Comparison of ENCODE assay signal across 15 cellular contexts in the genomic region with DNA sequence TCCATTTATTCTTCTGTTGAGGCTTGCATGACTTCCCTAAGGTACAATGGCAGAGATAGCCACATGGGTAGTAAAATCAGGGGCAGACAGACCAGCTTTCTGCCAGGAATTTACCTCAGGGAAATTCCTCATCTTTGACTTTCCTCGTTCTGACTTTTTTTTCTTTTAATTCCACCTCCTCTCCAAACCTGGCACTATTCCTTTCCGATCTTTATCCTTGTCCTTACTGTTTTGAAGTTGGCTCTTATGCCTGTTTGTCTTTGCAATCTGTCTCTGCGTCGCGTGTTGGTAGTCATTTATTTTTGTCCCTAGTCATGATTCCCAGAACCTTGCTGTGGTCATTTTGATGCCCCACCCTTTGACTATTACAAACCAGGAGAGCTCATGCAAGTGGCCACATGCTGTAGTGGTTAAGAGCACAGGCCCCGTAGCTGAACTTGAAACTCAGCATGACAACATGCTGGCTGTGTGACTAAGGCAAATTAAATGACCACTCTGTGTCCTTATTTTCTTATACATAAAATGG. TPM values are rescaled to one million over a fixed set of nuclear protein-coding genes. Genes with fewer than 3 reads are reported as not detected.
DNase-seq lines count a peak whose midpoint lies in the region; ATAC-seq and TF ChIP-seq lines count a peak whose summit lies in the region.
"Had no signal": no experiment of that assay in that cellular context is flagged by ENCODE, and none has a peak within 500 bp of the region (broad histone marks: within the 10 kb centered on the region; RNA-seq: fewer than 3 reads in every experiment).

No MANE protein-coding gene starts in this region.

- no peaks in the 10 kb centered on the region for H3K9me3 ChIP-seq in heart right ventricle
- H3K9me3 ChIP-seq: MG63, thoracic aorta had no signal

- peak overlapping the region; percentile 0 for H3K27ac Mint-ChIP-seq in type B pancreatic cell

- no peak for ATAC-seq in heart right ventricle
- ATAC-seq in HG02840 (IDR thresholded peaks at IDR 0.05; ENCODE audit: low FRiP score, unreplicated experiment), result no peak

- TF ChIP-seq CTCF in VCaP (conservative IDR thresholded peaks at IDR 0.05) (no peak), foreskin fibroblast (IDR thresholded peaks at IDR 0.05; ENCODE audit: low read depth, low read length) (no peak), type B pancreatic cell (conservative IDR thresholded peaks at IDR 0.05) (no peak), heart right ventricle (IDR thresholded peaks at IDR 0.05) (no peak)

- no peaks in the 10 kb centered on the region for H3K27me3 ChIP-seq in heart right ventricle
- H3K27me3 ChIP-seq: MG63 had no signal

- DNase-seq in NCI-H748 (lab: John Stamatoyannopoulos, UW; ENCODE audit: unreplicated experiment), result peak; percentile 23
- no peak for DNase-seq in NCI-H748 treated with DMSO at 0.1 percent for 48 hours (lab: John Stamatoyannopoulos, UW)
- peak; percentile 59 to 75 for DNase-seq in foreskin fibroblast
- no peak for DNase-seq in type B pancreatic cell (ENCODE audit: extremely low spot score, unreplicated experiment)
- DNase-seq in heart right ventricle, result no peak
- no peak for DNase-seq in NCI-H345 treated with DMSO at 0.1 percent for 48 hours (lab: John Stamatoyannopoulos, UW; ENCODE audit: unreplicated experiment)
- DNase-seq: activated CD4-positive, alpha-beta T cell treated with anti-CD3 and anti-CD28 coated beads, Interleukin-2, amount 50 U/mL, for 48 hours; activated naive CD8-positive, alpha-beta T cell treated with anti-CD3 and anti-CD28 coated beads, Interleukin-2, amount 10 ng/mL, durations not matched to agents 7 days and 5 days; GDM1; GOT3; MG63 had no signal

- H3K4me1 Mint-ChIP-seq in type B pancreatic cell (ENCODE audit: unreplicated experiment), result peaks cover 8% of the 10 kb centered on the region

- 61 to 81% methylated on average over 6 of the region's 6 CpGs for WGBS in heart right ventricle, 2 donors

- intact Hi-C loops in heart right ventricle (cut with DNase I), result no loop called here

- H3K36me3 ChIP-seq in heart right ventricle, result no peaks in the 10 kb centered on the region
- H3K36me3 ChIP-seq: MG63, thoracic aorta had no signal

- no peaks in the 10 kb centered on the region for H3K36me3 Mint-ChIP-seq in type B pancreatic cell

- H3K27ac ChIP-seq in VCaP, result peak overlapping the region; percentile 80
- H3K27ac ChIP-seq in heart right ventricle, result no peak overlapping the region
- H3K27ac ChIP-seq: SK-N-MC, thoracic aorta had no signal

- H3K9me3 Mint-ChIP-seq in type B pancreatic cell, result peaks cover 7% of the 10 kb centered on the region

- H3K4me1 ChIP-seq in heart right ventricle, result no peaks in the 10 kb centered on the region

- no peaks in the 10 kb centered on the region for H3K27me3 Mint-ChIP-seq in type B pancreatic cell
- H3K27me3 Mint-ChIP-seq: activated naive CD8-positive, alpha-beta T cell treated with anti-CD3 and anti-CD28 coated beads, Interleukin-2, amount 10 ng/mL, durations not matched to agents 7 days and 5 days had no signal

- H3K4me3 Mint-ChIP-seq in type B pancreatic cell, result no peak overlapping the region
- H3K4me3 Mint-ChIP-seq: activated naive CD8-positive, alpha-beta T cell treated with anti-CD3 and anti-CD28 coated beads, Interleukin-2, amount 10 ng/mL, durations not matched to agents 7 days and 5 days had no signal

- H3K4me3 ChIP-seq in foreskin fibroblast (ENCODE audit: low read depth in 1 of 2, low read length in 2 of 2), result no peak overlapping the region
- H3K4me3 ChIP-seq in heart right ventricle, result no peak overlapping the region
- H3K4me3 ChIP-seq: MG63, SK-N-MC, thoracic aorta had no signal

RNA-seq across cellular contexts. Expression of a gene that starts 19.0 kb away (rescaled TPM):
- total RNA-seq in type B pancreatic cell (ENCODE audit: low replicate concordance), result not detected in 2 replicates
- under 1 TPM in 5 of 10 donors, not detected in 5; 0.23 to 0.67 (median 0.44) TPM for total RNA-seq in heart right ventricle
- polyA plus RNA-seq in heart right ventricle, result under 1 TPM in 1 of 2 donors, not detected in 1; 0.01 TPM
- total RNA-seq: activated naive CD8-positive, alpha-beta T cell treated with anti-CD3 and anti-CD28 coated beads, Interleukin-2, amount 10 ng/mL, durations not matched to agents 7 days and 5 days; thoracic aorta had no signal

Comparison
In these comparisons a context has a peak if more than half of its experiments do, and no peak if none do; other contexts are left out.
1. DNase-seq: peak in NCI-H748 (single experiment) and foreskin fibroblast (2 of 2); none in NCI-H748 treated with DMSO at 0.1 percent for 48 hours (single experiment), type B pancreatic cell (single experiment), heart right ventricle (0 of 2) and NCI-H345 treated with DMSO at 0.1 percent for 48 hours (single experiment).